7 cellular contexts compared by ENCODE assay signal in genomic region chr3:132006605-132007204, GRCh38. TPM values are rescaled to one million over a fixed set of nuclear protein-coding genes. Genes with fewer than 3 reads are reported as not detected.
DNase-seq lines count a peak whose midpoint lies in the region; ATAC-seq, FAIRE-seq and TF ChIP-seq lines count a peak whose summit lies in the region.

No MANE protein-coding gene starts in this region.

- no peaks in the 10 kb centered on the region for H4K20me1 ChIP-seq in DOHH2 (ENCODE audit: control insufficient read depth, insufficient read depth, low read depth, low read length)

- peak; percentile 79 for FAIRE-seq in H54 (lab: Jason Lieb, UNC)

- no peaks in the 10 kb centered on the region for H3K9me3 ChIP-seq in DOHH2 (ENCODE audit: control insufficient read depth, insufficient read depth, low read length)

- no peaks in the 10 kb centered on the region for H3K9me2 ChIP-seq in DOHH2 (replicated peaks; ENCODE audit: control insufficient read depth, low read length)

- no peak overlapping the region for H3K27ac ChIP-seq in DOHH2 (ENCODE audit: low read depth, low read length)

- H3K27me3 ChIP-seq in DOHH2 (ENCODE audit: control insufficient read depth, low read length): no peaks in the 10 kb centered on the region

- no peaks in the 10 kb centered on the region for H3K4me1 ChIP-seq in DOHH2 (ENCODE audit: control insufficient read depth, low read length)

- H3F3A ChIP-seq in DOHH2 (ENCODE audit: control insufficient read depth, insufficient read depth): no peaks in the 10 kb centered on the region

- TF ChIP-seq CTCF in DOHH2 (IDR thresholded peaks at IDR 0.05; ENCODE audit: low read depth, low read length, poor library complexity, severe bottlenecking): peak; percentile 84
- peak; percentile 52 for TF ChIP-seq CTCF in foreskin fibroblast (IDR thresholded peaks at IDR 0.05; ENCODE audit: low read depth, low read length)

- H3K79me2 ChIP-seq in DOHH2 (ENCODE audit: control insufficient read depth, low read length): no peaks in the 10 kb centered on the region

- TF ChIP-seq POLR2A in H54 (IDR thresholded peaks at IDR 0.05; ENCODE audit: low read depth, low read length): no peak

- H3K4me3 ChIP-seq in DOHH2 (ENCODE audit: low read length) (no peak overlapping the region), foreskin fibroblast (ENCODE audit: low read depth in 1 of 2, low read length in 2 of 2) (no peak overlapping the region)

- no peak for ATAC-seq in GM18502 (IDR thresholded peaks at IDR 0.05; ENCODE audit: poor library complexity, unreplicated experiment)

- peak; percentile 15 for DNase-seq in H54 (ENCODE audit: insufficient read length, low spot score)
- peak; percentile 31 for DNase-seq in RPMI7951 (ENCODE audit: low read depth)
- DNase-seq in foreskin fibroblast: peak; percentile 45 to 79
- DNase-seq in superior temporal gyrus (ENCODE audit: extremely low spot score): peak; percentile 26
- DNase-seq in central memory CD4-positive, alpha-beta T cell: no peak

- no peak overlapping the region for H3K4me2 ChIP-seq in DOHH2 (ENCODE audit: low read length)

- H3K36me3 ChIP-seq in DOHH2 (ENCODE audit: control insufficient read depth, low read length): no peaks in the 10 kb centered on the region

RNA-seq across cellular contexts. Expression of gene CPNE4, which starts 28.1 kb away (rescaled TPM):
- total RNA-seq in RPMI7951 (2014; rRNA removed; shearing (Covaris generic)): 0.48 TPM in 1 of 2 replicates, not detected in the other
